1 cellular context compared by ENCODE assay signal in the genomic region with DNA sequence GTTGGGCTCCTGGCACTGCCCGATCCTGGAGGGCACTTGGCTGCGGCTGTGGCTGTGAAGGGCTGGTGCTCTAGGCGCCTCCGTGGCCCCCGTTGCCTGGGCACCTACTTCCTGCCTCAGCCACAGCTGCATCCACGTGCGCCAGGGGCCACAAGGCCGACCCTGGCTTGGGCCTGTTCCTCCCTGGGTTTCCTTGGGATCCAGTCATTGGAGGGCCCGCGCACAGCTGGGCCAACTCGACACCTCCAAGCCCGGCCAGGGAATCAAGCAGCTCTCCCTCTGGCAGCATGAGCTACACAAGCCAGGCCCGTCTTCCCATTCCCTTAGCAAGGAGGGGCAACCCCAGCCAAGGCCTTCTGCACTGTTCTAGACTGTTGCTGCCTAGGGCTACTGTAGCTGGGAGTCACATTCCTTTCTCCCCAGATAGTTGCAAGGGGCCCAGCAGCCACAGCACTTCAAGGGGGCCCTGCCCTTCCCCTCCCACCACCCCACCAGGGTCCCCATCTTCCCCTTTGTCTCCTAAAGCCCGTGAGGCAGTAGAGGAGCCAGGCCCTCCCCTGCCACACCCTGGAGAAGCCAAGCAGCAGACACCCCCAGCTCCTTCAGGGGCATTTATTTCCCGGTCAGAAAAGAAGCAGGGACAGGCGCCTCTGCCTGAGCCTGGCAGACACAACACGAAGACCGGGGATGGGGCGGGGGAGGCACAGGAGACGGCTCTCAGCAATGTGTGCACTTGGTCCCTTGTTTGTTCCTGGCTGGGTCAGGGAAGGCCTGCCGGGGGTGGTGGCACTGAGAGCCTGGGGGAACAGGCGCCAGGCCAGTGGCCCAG.
TF ChIP-seq lines count a peak whose summit lies in the region.

No MANE protein-coding gene starts in this region.

TF ChIP-seq in K562, 482 proteins besides CTCF, POLR2A, EP300 and RAD21 (continued from another document and continues in another):
- TF ChIP-seq, protein P1, sequence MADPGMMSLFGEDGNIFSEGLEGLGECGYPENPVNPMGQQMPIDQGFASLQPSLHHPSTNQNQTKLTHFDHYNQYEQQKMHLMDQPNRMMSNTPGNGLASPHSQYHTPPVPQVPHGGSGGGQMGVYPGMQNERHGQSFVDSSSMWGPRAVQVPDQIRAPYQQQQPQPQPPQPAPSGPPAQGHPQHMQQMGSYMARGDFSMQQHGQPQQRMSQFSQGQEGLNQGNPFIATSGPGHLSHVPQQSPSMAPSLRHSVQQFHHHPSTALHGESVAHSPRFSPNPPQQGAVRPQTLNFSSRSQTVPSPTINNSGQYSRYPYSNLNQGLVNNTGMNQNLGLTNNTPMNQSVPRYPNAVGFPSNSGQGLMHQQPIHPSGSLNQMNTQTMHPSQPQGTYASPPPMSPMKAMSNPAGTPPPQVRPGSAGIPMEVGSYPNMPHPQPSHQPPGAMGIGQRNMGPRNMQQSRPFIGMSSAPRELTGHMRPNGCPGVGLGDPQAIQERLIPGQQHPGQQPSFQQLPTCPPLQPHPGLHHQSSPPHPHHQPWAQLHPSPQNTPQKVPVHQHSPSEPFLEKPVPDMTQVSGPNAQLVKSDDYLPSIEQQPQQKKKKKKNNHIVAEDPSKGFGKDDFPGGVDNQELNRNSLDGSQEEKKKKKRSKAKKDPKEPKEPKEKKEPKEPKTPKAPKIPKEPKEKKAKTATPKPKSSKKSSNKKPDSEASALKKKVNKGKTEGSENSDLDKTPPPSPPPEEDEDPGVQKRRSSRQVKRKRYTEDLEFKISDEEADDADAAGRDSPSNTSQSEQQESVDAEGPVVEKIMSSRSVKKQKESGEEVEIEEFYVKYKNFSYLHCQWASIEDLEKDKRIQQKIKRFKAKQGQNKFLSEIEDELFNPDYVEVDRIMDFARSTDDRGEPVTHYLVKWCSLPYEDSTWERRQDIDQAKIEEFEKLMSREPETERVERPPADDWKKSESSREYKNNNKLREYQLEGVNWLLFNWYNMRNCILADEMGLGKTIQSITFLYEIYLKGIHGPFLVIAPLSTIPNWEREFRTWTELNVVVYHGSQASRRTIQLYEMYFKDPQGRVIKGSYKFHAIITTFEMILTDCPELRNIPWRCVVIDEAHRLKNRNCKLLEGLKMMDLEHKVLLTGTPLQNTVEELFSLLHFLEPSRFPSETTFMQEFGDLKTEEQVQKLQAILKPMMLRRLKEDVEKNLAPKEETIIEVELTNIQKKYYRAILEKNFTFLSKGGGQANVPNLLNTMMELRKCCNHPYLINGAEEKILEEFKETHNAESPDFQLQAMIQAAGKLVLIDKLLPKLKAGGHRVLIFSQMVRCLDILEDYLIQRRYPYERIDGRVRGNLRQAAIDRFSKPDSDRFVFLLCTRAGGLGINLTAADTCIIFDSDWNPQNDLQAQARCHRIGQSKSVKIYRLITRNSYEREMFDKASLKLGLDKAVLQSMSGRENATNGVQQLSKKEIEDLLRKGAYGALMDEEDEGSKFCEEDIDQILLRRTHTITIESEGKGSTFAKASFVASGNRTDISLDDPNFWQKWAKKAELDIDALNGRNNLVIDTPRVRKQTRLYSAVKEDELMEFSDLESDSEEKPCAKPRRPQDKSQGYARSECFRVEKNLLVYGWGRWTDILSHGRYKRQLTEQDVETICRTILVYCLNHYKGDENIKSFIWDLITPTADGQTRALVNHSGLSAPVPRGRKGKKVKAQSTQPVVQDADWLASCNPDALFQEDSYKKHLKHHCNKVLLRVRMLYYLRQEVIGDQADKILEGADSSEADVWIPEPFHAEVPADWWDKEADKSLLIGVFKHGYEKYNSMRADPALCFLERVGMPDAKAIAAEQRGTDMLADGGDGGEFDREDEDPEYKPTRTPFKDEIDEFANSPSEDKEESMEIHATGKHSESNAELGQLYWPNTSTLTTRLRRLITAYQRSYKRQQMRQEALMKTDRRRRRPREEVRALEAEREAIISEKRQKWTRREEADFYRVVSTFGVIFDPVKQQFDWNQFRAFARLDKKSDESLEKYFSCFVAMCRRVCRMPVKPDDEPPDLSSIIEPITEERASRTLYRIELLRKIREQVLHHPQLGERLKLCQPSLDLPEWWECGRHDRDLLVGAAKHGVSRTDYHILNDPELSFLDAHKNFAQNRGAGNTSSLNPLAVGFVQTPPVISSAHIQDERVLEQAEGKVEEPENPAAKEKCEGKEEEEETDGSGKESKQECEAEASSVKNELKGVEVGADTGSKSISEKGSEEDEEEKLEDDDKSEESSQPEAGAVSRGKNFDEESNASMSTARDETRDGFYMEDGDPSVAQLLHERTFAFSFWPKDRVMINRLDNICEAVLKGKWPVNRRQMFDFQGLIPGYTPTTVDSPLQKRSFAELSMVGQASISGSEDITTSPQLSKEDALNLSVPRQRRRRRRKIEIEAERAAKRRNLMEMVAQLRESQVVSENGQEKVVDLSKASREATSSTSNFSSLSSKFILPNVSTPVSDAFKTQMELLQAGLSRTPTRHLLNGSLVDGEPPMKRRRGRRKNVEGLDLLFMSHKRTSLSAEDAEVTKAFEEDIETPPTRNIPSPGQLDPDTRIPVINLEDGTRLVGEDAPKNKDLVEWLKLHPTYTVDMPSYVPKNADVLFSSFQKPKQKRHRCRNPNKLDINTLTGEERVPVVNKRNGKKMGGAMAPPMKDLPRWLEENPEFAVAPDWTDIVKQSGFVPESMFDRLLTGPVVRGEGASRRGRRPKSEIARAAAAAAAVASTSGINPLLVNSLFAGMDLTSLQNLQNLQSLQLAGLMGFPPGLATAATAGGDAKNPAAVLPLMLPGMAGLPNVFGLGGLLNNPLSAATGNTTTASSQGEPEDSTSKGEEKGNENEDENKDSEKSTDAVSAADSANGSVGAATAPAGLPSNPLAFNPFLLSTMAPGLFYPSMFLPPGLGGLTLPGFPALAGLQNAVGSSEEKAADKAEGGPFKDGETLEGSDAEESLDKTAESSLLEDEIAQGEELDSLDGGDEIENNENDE (IDR thresholded peaks at IDR 0.05; ENCODE audit: low read depth, low read length), result peak; percentile 70
- TF ChIP-seq CBX2 (IDR thresholded peaks at IDR 0.05; ENCODE audit: insufficient read depth, low read length, poor library complexity, severe bottlenecking), result no peak
- TF ChIP-seq ZNF311 (CRISPR knock-in tag; IDR thresholded peaks at IDR 0.05), result no peak
- no peak for TF ChIP-seq GTF2A2 (tag; IDR thresholded peaks at IDR 0.05)
- TF ChIP-seq NFIX (CRISPR knock-in tag; IDR thresholded peaks at IDR 0.05; ENCODE audit: low read depth), result no peak
- no peak for TF ChIP-seq ESRRB (CRISPR knock-in tag; IDR thresholded peaks at IDR 0.05; ENCODE audit: borderline replicate concordance)
- TF ChIP-seq TAF15 (IDR thresholded peaks at IDR 0.05; ENCODE audit: low read depth, low read length), result peak; percentile 88
- TF ChIP-seq ASH1L (IDR thresholded peaks at IDR 0.05; ENCODE audit: borderline replicate concordance, low read depth, partially characterized antibody), result no peak
- peak; percentile 95; the same call in 1 of the 2 replicates for TF ChIP-seq RBM14 (IDR thresholded peaks at IDR 0.05; ENCODE audit: borderline replicate concordance, insufficient read depth, low read depth, low read length)
- TF ChIP-seq ZNF436 (CRISPR knock-in tag; IDR thresholded peaks at IDR 0.05), result peak; percentile 71; the same call in 1 of the 2 replicates
- TF ChIP-seq ZC3H4 (CRISPR knock-in tag; IDR thresholded peaks at IDR 0.05; ENCODE audit: borderline replicate concordance), result no peak
- TF ChIP-seq SAFB2 (IDR thresholded peaks at IDR 0.05; ENCODE audit: borderline replicate concordance, low read depth, low read length, severe bottlenecking), result no peak
- no peak for TF ChIP-seq BHLHE40 (IDR thresholded peaks at IDR 0.05; ENCODE audit: low read length)
- TF ChIP-seq ELF1 (tag; IDR thresholded peaks at IDR 0.05), result no peak
- TF ChIP-seq, protein P2, sequence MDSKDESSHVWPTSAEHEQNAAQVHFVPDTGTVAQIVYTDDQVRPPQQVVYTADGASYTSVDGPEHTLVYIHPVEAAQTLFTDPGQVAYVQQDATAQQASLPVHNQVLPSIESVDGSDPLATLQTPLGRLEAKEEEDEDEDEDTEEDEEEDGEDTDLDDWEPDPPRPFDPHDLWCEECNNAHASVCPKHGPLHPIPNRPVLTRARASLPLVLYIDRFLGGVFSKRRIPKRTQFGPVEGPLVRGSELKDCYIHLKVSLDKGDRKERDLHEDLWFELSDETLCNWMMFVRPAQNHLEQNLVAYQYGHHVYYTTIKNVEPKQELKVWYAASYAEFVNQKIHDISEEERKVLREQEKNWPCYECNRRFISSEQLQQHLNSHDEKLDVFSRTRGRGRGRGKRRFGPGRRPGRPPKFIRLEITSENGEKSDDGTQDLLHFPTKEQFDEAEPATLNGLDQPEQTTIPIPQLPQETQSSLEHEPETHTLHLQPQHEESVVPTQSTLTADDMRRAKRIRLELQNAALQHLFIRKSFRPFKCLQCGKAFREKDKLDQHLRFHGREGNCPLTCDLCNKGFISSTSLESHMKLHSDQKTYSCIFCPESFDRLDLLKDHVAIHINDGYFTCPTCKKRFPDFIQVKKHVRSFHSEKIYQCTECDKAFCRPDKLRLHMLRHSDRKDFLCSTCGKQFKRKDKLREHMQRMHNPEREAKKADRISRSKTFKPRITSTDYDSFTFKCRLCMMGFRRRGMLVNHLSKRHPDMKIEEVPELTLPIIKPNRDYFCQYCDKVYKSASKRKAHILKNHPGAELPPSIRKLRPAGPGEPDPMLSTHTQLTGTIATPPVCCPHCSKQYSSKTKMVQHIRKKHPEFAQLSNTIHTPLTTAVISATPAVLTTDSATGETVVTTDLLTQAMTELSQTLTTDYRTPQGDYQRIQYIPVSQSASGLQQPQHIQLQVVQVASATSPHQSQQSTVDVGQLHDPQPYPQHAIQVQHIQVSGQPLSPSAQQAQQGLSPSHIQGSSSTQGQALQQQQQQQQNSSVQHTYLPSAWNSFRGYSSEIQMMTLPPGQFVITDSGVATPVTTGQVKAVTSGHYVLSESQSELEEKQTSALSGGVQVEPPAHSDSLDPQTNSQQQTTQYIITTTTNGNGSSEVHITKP (IDR thresholded peaks at IDR 0.05; ENCODE audit: partially characterized antibody), result no peak
- no peak for TF ChIP-seq STAG1 (CRISPR knock-in tag; IDR thresholded peaks at IDR 0.05; ENCODE audit: borderline replicate concordance)
- no peak for TF ChIP-seq MYBL2 (IDR thresholded peaks at IDR 0.05; ENCODE audit: low read depth)
- no peak for TF ChIP-seq MYBL2 (CRISPR knock-in tag; IDR thresholded peaks at IDR 0.05; ENCODE audit: borderline replicate concordance)
- no peak for TF ChIP-seq ZNF274 (IDR thresholded peaks at IDR 0.05; ENCODE audit: borderline replicate concordance, low read depth, low read length)
- TF ChIP-seq SIX5 (IDR thresholded peaks at IDR 0.05; ENCODE audit: borderline replicate concordance in 1 of 2, insufficient read depth in 1 of 2, low read depth in 1 of 2, low read length in 2 of 2), result no peak
- TF ChIP-seq DIDO1 (tag; IDR thresholded peaks at IDR 0.05; ENCODE audit: low read depth), result no peak
- no peak for TF ChIP-seq LARP7 (IDR thresholded peaks at IDR 0.05)
- no peak for TF ChIP-seq COPS2 (conservative IDR thresholded peaks at IDR 0.05)
- no peak for TF ChIP-seq STAT5A (IDR thresholded peaks at IDR 0.05; ENCODE audit: borderline replicate concordance, low read length)
- TF ChIP-seq ZNF232 (CRISPR knock-in tag; IDR thresholded peaks at IDR 0.05), result no peak
- no peak for TF ChIP-seq MCM7 (IDR thresholded peaks at IDR 0.05)
- TF ChIP-seq FOS (IDR thresholded peaks at IDR 0.05; ENCODE audit: extremely low read depth, insufficient read length), result no peak
- TF ChIP-seq TEAD4 (IDR thresholded peaks at IDR 0.05; ENCODE audit: low read length), result no peak
- no peak for TF ChIP-seq TEAD4 (CRISPR knock-in tag; IDR thresholded peaks at IDR 0.05; ENCODE audit: borderline replicate concordance)
- no peak for TF ChIP-seq MECOM (CRISPR knock-in tag; IDR thresholded peaks at IDR 0.05)
- TF ChIP-seq SMARCB1 (IDR thresholded peaks at IDR 0.05; ENCODE audit: insufficient read length, low read depth), result no peak
- peak; percentile 17 for TF ChIP-seq SMAD1 (IDR thresholded peaks at IDR 0.05; ENCODE audit: low read depth, low read length, partially characterized antibody)
- TF ChIP-seq BACH1 (tag; IDR thresholded peaks at IDR 0.05), result no peak
- TF ChIP-seq HDAC1 (IDR thresholded peaks at IDR 0.05), result no peak
- TF ChIP-seq, protein P3, sequence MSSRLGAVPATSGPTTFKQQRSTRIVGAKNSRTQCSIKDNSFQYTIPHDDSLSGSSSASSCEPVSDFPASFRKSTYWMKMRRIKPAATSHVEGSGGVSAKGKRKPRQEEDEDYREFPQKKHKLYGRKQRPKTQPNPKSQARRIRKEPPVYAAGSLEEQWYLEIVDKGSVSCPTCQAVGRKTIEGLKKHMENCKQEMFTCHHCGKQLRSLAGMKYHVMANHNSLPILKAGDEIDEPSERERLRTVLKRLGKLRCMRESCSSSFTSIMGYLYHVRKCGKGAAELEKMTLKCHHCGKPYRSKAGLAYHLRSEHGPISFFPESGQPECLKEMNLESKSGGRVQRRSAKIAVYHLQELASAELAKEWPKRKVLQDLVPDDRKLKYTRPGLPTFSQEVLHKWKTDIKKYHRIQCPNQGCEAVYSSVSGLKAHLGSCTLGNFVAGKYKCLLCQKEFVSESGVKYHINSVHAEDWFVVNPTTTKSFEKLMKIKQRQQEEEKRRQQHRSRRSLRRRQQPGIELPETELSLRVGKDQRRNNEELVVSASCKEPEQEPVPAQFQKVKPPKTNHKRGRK (tag; IDR thresholded peaks at IDR 0.05), result no peak
- TF ChIP-seq, protein P4, sequence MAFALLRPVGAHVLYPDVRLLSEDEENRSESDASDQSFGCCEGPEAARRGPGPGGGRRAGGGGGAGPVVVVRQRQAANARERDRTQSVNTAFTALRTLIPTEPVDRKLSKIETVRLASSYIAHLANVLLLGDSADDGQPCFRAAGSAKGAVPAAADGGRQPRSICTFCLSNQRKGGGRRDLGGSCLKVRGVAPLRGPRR (CRISPR knock-in tag; IDR thresholded peaks at IDR 0.05), result no peak
- TF ChIP-seq, protein P5, sequence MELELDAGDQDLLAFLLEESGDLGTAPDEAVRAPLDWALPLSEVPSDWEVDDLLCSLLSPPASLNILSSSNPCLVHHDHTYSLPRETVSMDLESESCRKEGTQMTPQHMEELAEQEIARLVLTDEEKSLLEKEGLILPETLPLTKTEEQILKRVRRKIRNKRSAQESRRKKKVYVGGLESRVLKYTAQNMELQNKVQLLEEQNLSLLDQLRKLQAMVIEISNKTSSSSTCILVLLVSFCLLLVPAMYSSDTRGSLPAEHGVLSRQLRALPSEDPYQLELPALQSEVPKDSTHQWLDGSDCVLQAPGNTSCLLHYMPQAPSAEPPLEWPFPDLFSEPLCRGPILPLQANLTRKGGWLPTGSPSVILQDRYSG (tag; conservative IDR thresholded peaks at IDR 0.05; ENCODE audit: low read depth), result no peak
- TF ChIP-seq CREBBP (IDR thresholded peaks at IDR 0.05; ENCODE audit: low read depth, low read length), result no peak
- no peak for TF ChIP-seq JUNB (CRISPR knock-in tag; conservative IDR thresholded peaks at IDR 0.05)
- TF ChIP-seq ZNF707 (CRISPR knock-in tag; conservative IDR thresholded peaks at IDR 0.05), result no peak
- no peak for TF ChIP-seq CEBPB (tag; IDR thresholded peaks at IDR 0.05)
- TF ChIP-seq ZNF699 (CRISPR knock-in tag; IDR thresholded peaks at IDR 0.05; ENCODE audit: insufficient replicate concordance), result no peak
- 0 out of 2 replicates have a peak, but pooled peaks have one; percentile 4 for TF ChIP-seq TOE1 (IDR thresholded peaks at IDR 0.05; ENCODE audit: borderline replicate concordance)
- no peak for TF ChIP-seq TOE1 (CRISPR knock-in tag; IDR thresholded peaks at IDR 0.05; ENCODE audit: borderline replicate concordance, low read depth)
